ENCODE assay signal across 8 cellular contexts in genomic region chr20:1326031-1326930, GRCh38. TPM values are rescaled to one million over a fixed set of nuclear protein-coding genes. Genes with fewer than 3 reads are reported as not detected.
DNase-seq lines count a peak whose midpoint lies in the region; ATAC-seq and TF ChIP-seq lines count a peak whose summit lies in the region.

No MANE protein-coding gene starts in this region.

- CTCF ChIA-PET in Calu3 (lab: Charles Lee) = interaction anchor here (1.3 kb wide), 1 partner anchor 71 kb away, joined by 3 read pairs; no protein-coding TSS in a partner anchor

- DNase-seq in Calu3 = no peak
- peak; percentile 54 for DNase-seq in RPMI7951 (ENCODE audit: low read depth)
- peak in 1 of 2 donors; percentile 74 for DNase-seq in foreskin fibroblast
- DNase-seq in posterior vena cava (ENCODE audit: low spot score) = peak; percentile 67
- DNase-seq in amniotic stem cell (lab: John Stamatoyannopoulos, UW) = no peak
- DNase-seq in NCI-H2029 treated with DMSO at 0.1 percent for 48 hours (lab: John Stamatoyannopoulos, UW) = no peak

- H3K4me3 Mint-ChIP-seq in Calu3 (ENCODE audit: low read depth, unreplicated experiment) = no peak overlapping the region

- BruUV-seq in Calu3 (replicated peaks; lab: Mats Ljungman, UMichigan) = TSS peak; percentile 78

- ATAC-seq in GM21786 (IDR thresholded peaks at IDR 0.05; ENCODE audit: unreplicated experiment) (no peak), GM19351 (IDR thresholded peaks at IDR 0.05; ENCODE audit: unreplicated experiment) (no peak)

- no peaks in the 10 kb centered on the region for H3K27me3 Mint-ChIP-seq in Calu3 (ENCODE audit: unreplicated experiment)

- peaks cover 24% of the 10 kb centered on the region for H3K36me3 Mint-ChIP-seq in Calu3 (ENCODE audit: insufficient read depth, unreplicated experiment)

- peaks cover 22% of the 10 kb centered on the region for H3K4me1 Mint-ChIP-seq in Calu3 (ENCODE audit: low read depth, unreplicated experiment)

- intact Hi-C loops in Calu3 (cut with micrococcal nuclease; ENCODE audit: unreplicated experiment) (no loop called here), posterior vena cava (cut with DNase I) (loop anchor here in 1 of 2 donors (5.0 kb wide), 1 partner anchor 66 kb away; the partner anchor contains the start of gene FKBP1A)

- no peaks in the 10 kb centered on the region for H3K9me3 Mint-ChIP-seq in Calu3 (ENCODE audit: low read depth, unreplicated experiment)

- no peak for TF ChIP-seq CTCF in Calu3 (IDR thresholded peaks at IDR 0.05; ENCODE audit: unreplicated experiment)
- TF ChIP-seq CTCF in foreskin fibroblast (IDR thresholded peaks at IDR 0.05; ENCODE audit: low read depth, low read length) = no peak

- H3K27ac Mint-ChIP-seq in Calu3 (ENCODE audit: unreplicated experiment) = no peak overlapping the region

- peak overlapping the region; percentile 75 to 95 for H3K4me3 ChIP-seq in foreskin fibroblast (ENCODE audit: low read depth in 1 of 2, low read length in 2 of 2)

RNA-seq across cellular contexts. Expression of gene SDCBP2, which starts 2.7 kb away (rescaled TPM):
- total RNA-seq in Calu3 (2022) = 8.2 and 18.9 TPM in 2 replicates
- total RNA-seq in RPMI7951 (2014; rRNA removed; shearing (Covaris generic)) = 4.8 and 6.4 TPM in 2 replicates
- 1 to 10 TPM; 3.1 to 5.4 TPM for total RNA-seq in posterior vena cava

Comparison
In these comparisons a context has a peak if more than half of its experiments do, and no peak if none do; other contexts are left out.
1. DNase-seq: peak in RPMI7951 (single experiment) and posterior vena cava (single experiment); none in Calu3 (single experiment), amniotic stem cell (single experiment) and NCI-H2029 treated with DMSO at 0.1 percent for 48 hours (single experiment).